In genomic region chr4:113173132-113173531, GRCh38 we compare ENCODE assay signal across 3 cellular contexts.
"Had no signal": no experiment of that assay in that cellular context is flagged by ENCODE, and none has a peak within 500 bp of the region (broad histone marks: within the 10 kb centered on the region; RNA-seq: fewer than 3 reads in every experiment).

No MANE protein-coding gene starts in this region.

- DNase-seq: GDM1, GF-D8 had no signal

- H3K4me3 ChIP-seq: GM12878 had no signal
